In the genomic region with DNA sequence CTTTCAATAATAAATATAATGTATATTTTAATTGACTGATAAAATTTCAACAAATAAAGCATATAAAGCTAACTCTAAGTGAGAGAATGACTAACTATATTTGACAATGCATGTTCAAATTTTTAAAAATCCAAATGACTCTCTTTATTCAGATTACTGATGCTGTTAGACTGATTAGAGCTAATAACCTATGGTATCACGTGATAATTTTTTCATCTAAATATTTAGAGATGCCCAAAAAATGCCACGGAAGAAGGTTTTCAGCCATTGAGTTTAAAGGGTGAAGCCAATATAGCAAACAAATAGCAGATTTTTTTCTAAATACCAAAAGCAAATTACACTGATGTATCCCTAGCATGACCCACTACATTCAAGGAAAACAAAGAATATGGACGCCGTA, we compare ENCODE assay signal across 8 cellular contexts.
"Had no signal": no experiment of that assay in that cellular context is flagged by ENCODE, and none has a peak within 500 bp of the region (broad histone marks: within the 10 kb centered on the region; RNA-seq: fewer than 3 reads in every experiment).

No MANE protein-coding gene starts in this region.

- FAIRE-seq: G401.6, GM12878, GM12891, GM12892, GM18507, GM19239 had no signal

- ATAC-seq: GM12878 had no signal

- H3K4me3 ChIP-seq: GM12878 had no signal

- DNase-seq: GDM1, GF-D8 had no signal
